31 cellular contexts compared by ENCODE assay signal in the genomic region with DNA sequence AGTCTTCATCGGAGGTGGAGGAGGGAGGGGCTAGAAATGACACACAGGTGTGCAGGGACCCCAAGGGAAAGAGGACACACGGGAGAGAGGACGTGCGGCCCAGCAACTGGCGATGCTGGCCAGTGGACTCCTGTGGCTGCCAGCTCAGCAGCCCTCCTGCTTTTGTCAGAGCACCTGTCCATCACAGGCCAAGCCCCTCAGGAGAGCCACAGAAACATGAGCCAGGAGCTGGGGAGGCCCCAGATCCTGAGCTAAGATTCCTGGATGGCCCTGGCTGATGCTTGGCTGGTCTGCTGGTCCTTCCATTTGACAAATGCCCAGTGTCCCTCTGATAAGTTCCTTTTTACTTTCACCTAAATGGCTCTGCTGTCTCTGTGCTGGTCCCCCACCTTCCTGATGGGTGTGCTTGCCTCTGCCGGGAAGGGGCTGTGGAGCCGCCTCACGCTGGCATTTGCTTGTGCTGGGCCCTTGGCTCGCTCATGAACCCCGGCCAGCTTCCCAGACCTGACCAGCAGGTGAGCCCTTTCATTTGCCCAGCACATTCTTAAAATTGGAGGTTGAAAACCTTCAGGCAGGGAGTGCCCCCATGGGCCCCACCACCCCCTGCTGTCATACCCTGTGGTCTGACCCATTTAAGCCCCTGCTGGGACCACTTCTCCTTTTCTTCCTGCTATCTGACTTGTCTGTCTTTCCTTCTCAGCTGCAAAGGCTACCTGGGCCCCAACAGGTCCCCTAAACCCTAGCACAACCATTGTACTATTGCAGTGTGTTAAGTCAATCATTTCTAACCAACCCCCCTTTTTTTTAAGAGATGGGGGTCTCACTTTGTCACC. TPM values are rescaled to one million over a fixed set of nuclear protein-coding genes. Genes with fewer than 3 reads are reported as not detected.
DNase-seq lines count a peak whose midpoint lies in the region; ATAC-seq, FAIRE-seq and TF ChIP-seq lines count a peak whose summit lies in the region.
"Had no signal": no experiment of that assay in that cellular context is flagged by ENCODE, and none has a peak within 500 bp of the region (broad histone marks: within the 10 kb centered on the region; RNA-seq: fewer than 3 reads in every experiment).

No MANE protein-coding gene starts in this region.

- under 1% methylated on average over 9 of the region's 10 CpGs for WGBS in K562 (ENCODE audit: insufficient coverage, low coverage, missing lambda C conversion rate)

- no peak for TF ChIP-seq POLR2A in GM12891 (IDR thresholded peaks at IDR 0.05; ENCODE audit: low read depth, low read length)
- no peak for TF ChIP-seq POLR2A in K562 (conservative IDR thresholded peaks at IDR 0.05)
- no peak for TF ChIP-seq POLR2A in H54 (IDR thresholded peaks at IDR 0.05; ENCODE audit: low read depth, low read length)

- H2AFZ ChIP-seq in K562 (ENCODE audit: low read depth, low read length) (no peak overlapping the region), neural progenitor cell (replicated peaks) (no peak overlapping the region)

- no peaks in the 10 kb centered on the region for H3K4me1 Mint-ChIP-seq in neural progenitor cell

- TF ChIP-seq EP300 in K562 (IDR thresholded peaks at IDR 0.05; ENCODE audit: low read length): no peak

- POLR2A ChIA-PET in K562 (lab: Yijun Ruan, JAX): interaction anchor here (0.7 kb wide), 1 partner anchor 297 kb away, joined by 3 read pairs; no protein-coding TSS in a partner anchor

- in situ Hi-C loops in K562 (cut with MboI): no loop called here

- H3K27me3 ChIP-seq in K562 (ENCODE audit: control insufficient read depth in 2 of 2, insufficient read depth in 2 of 2, low read length in 2 of 2) (peaks cover 17 to 45% of the 10 kb centered on the region in 2 experiments; a peak in 4 of 5 replicates), neural progenitor cell (no peaks in the 10 kb centered on the region)
- H3K27me3 ChIP-seq: adrenal gland, BLaER1, body of pancreas, testis had no signal

- no peaks in the 10 kb centered on the region for H3K4me1 ChIP-seq in K562 (replicated peaks in 1 of 2; ENCODE audit: control insufficient read depth in 2 of 2, insufficient read depth in 2 of 2, low read length in 2 of 2)
- peaks cover 9% of the 10 kb centered on the region for H3K4me1 ChIP-seq in neural progenitor cell
- H3K4me1 ChIP-seq: adrenal gland, body of pancreas, testis had no signal

- no peak overlapping the region for H3K9ac ChIP-seq in K562 (ENCODE audit: insufficient read depth in 1 of 2, low read depth in 2 of 2, low read length in 2 of 2)
- H3K9ac ChIP-seq in neural progenitor cell: no peak overlapping the region
- H3K9ac ChIP-seq: BLaER1 had no signal

- H3K4me3 Mint-ChIP-seq in neural progenitor cell: no peak overlapping the region
- H3K4me3 Mint-ChIP-seq: activated CD4-positive, alpha-beta T cell treated with anti-CD3 and anti-CD28 coated beads, Interleukin-2, amount 10 ng/mL, durations not matched to agents 24 days and 14 days; activated T-cell treated with anti-CD3 and anti-CD28 coated beads, Interleukin-2, amount 50 U/mL, for 24 hours; natural killer cell had no signal

- FAIRE-seq in GM12891 (lab: Jason Lieb, UNC) (no peak), K562 (lab: Jason Lieb, UNC) (no peak), H54 (lab: Jason Lieb, UNC) (no peak)
- FAIRE-seq: keratinocyte, urothelium cell line had no signal

- no peak for TF ChIP-seq CTCF in K562 (IDR thresholded peaks at IDR 0.05 in 2 of 3, conservative IDR thresholded peaks at IDR 0.05 in 1 of 3; ENCODE audit: insufficient read depth in 2 of 3, low read depth in 1 of 3, low read length in 3 of 3)
- no peak for TF ChIP-seq CTCF in neural progenitor cell (IDR thresholded peaks at IDR 0.05)

- H3K79me2 ChIP-seq in K562 (ENCODE audit: control insufficient read depth, insufficient read depth, low read length) (no peaks in the 10 kb centered on the region), neural progenitor cell (ENCODE audit: low read depth) (no peaks in the 10 kb centered on the region)

- H3K27ac Mint-ChIP-seq in neural progenitor cell: no peak overlapping the region
- H3K27ac Mint-ChIP-seq: activated CD4-positive, alpha-beta T cell treated with anti-CD3 and anti-CD28 coated beads, Interleukin-2, amount 10 ng/mL, durations not matched to agents 24 days and 14 days; activated T-cell treated with anti-CD3 and anti-CD28 coated beads, Interleukin-2, amount 50 U/mL, for 24 hours; natural killer cell had no signal

- no peaks in the 10 kb centered on the region for H4K20me1 ChIP-seq in K562 (replicated peaks; ENCODE audit: control insufficient read depth, insufficient read depth, low read length)
- H4K20me1 ChIP-seq in neural progenitor cell (ENCODE audit: low read depth): no peaks in the 10 kb centered on the region
- H4K20me1 ChIP-seq: BLaER1 had no signal

- no peaks in the 10 kb centered on the region for H3F3A ChIP-seq in neural progenitor cell (ENCODE audit: low read depth)

- no TSS peak for BruUV-seq in K562 (replicated peaks; lab: Mats Ljungman, UMichigan)

- H3K4me2 ChIP-seq in K562 (ENCODE audit: insufficient read depth, low read length) (no peak overlapping the region), neural progenitor cell (peak overlapping the region; percentile 18)
- H3K4me2 ChIP-seq: BLaER1 had no signal

- H3K36me3 Mint-ChIP-seq in neural progenitor cell: no peaks in the 10 kb centered on the region

- CTCF ChIA-PET in K562 (lab: Yijun Ruan, JAX; ENCODE audit: low intra/inter-chr PET ratio): interaction anchor here (0.7 kb wide), 1 partner anchor 9 kb away, joined by 3 read pairs; no protein-coding TSS in a partner anchor

- no peak overlapping the region for H3K4me3 ChIP-seq in K562
- no peak overlapping the region for H3K4me3 ChIP-seq in neural progenitor cell
- H3K4me3 ChIP-seq: adrenal gland, BLaER1, body of pancreas, testis had no signal

- no peak overlapping the region for H3K27ac ChIP-seq in K562 (ENCODE audit: extremely low read depth, low read depth, low read length)
- H3K27ac ChIP-seq in neural progenitor cell: no peak overlapping the region
- H3K27ac ChIP-seq: adrenal gland, BLaER1, body of pancreas, testis, VCaP had no signal

- no peaks in the 10 kb centered on the region for H3K9me1 ChIP-seq in K562 (ENCODE audit: control insufficient read depth, insufficient read depth, low read length)

- ATAC-seq in K562 (no peak), HG02588 (IDR thresholded peaks at IDR 0.05; ENCODE audit: unreplicated experiment) (no peak), GM21423 (IDR thresholded peaks at IDR 0.05; ENCODE audit: unreplicated experiment) (no peak)
- ATAC-seq: body of pancreas, natural killer cell, SK-N-SH treated with all-trans-retinoic acid at 6 μM for 48 hours had no signal

- no peak for TF ChIP-seq RAD21 in K562 (CRISPR knock-in tag; conservative IDR thresholded peaks at IDR 0.05 in 1 of 2, IDR thresholded peaks at IDR 0.05 in 1 of 2)

- no peaks in the 10 kb centered on the region for H3K27me3 Mint-ChIP-seq in neural progenitor cell (ENCODE audit: insufficient read depth, low read depth)

- H3K36me3 ChIP-seq in K562 (ENCODE audit: control insufficient read depth, insufficient read depth, low read length): no peaks in the 10 kb centered on the region
- no peaks in the 10 kb centered on the region for H3K36me3 ChIP-seq in neural progenitor cell
- H3K36me3 ChIP-seq: adrenal gland, BLaER1 had no signal

- DNase-seq in GM12891 (ENCODE audit: insufficient read length, low spot score) (no peak), Kasumi-1 (lab: John Stamatoyannopoulos, UW) (peak; percentile 34 to 39), K562 (ENCODE audit: extremely low read depth in 1 of 4, low spot score in 3 of 4) (no peak), neural progenitor cell (ENCODE audit: low spot score) (peak; percentile 26), H54 (ENCODE audit: insufficient read length, low spot score) (no peak)
- DNase-seq in stimulated activated naive CD4-positive, alpha-beta T cell treated with Interleukin-2 at 50 U/mL for 16 hours (lab: John Stamatoyannopoulos, UW): no peak
- DNase-seq: activated CD4-positive, alpha-beta T cell treated with anti-CD3 and anti-CD28 coated beads, Interleukin-2, amount 10 ng/mL, durations not matched to agents 24 days and 14 days; activated naive CD4-positive, alpha-beta T cell treated with Interleukin-2 at 50 U/mL for 16 hours; activated T-cell treated with anti-CD3 and anti-CD28 coated beads, Interleukin-2, amount 50 U/mL, for 24 hours; body of pancreas; COR-L47; DMS79; natural killer cell; NCI-H1417; NCI-H2081 treated with DMSO at 0.1 percent for 48 hours; NCI-H345; stimulated activated CD4-positive, alpha-beta T cell treated with anti-CD3 and anti-CD28 coated beads, Interleukin-12 subunit alpha, Interleukin-12 subunit beta, amount 100 ng/mL, for 4 hours; stimulated activated CD4-positive, alpha-beta T cell treated with anti-CD3 and anti-CD28 coated beads, Interleukin-4, amount 100 ng/mL, for 4 hours; stimulated activated naive CD4-positive, alpha-beta T cell; T-helper 2 cell; testis had no signal

- H3K9me3 ChIP-seq in K562 (replicated peaks; ENCODE audit: control insufficient read depth, insufficient read depth, low read depth, low read length): no peaks in the 10 kb centered on the region
- H3K9me3 ChIP-seq in neural progenitor cell (ENCODE audit: low read depth): no peaks in the 10 kb centered on the region
- H3K9me3 ChIP-seq: adrenal gland, BLaER1, body of pancreas, testis had no signal

- peaks cover 12% of the 10 kb centered on the region for H3K9me3 Mint-ChIP-seq in neural progenitor cell

- intact Hi-C loops in K562 (cut with micrococcal nuclease): no loop called here

TF ChIP-seq in GM12891, 5 proteins besides CTCF, POLR2A, EP300 and RAD21 (continues in another document):
- no peak for TF ChIP-seq POU2F2 (IDR thresholded peaks at IDR 0.05; ENCODE audit: low read depth, low read length)

RNA-seq across cellular contexts. Expression of gene CYP27C1, which starts 37.3 kb away (rescaled TPM):
- polyA plus RNA-seq in GM12891 (2012; ENCODE audit: low read depth, missing spikeins): not detected
- not detected in 2 replicates for total RNA-seq in K562 (2011; cell fraction: chromatin; rRNA removed; ENCODE audit: low replicate concordance)
- total RNA-seq in K562 (2011; cell fraction: nucleolus; rRNA removed): not detected in 2 replicates
- not detected in 2 replicates for total RNA-seq in K562 (2011; cell fraction: nucleoplasm; rRNA removed)
- not detected in 2 replicates for total RNA-seq in K562 (2014; rRNA removed)
- not detected in 2 replicates for total RNA-seq in K562 (2014; rRNA removed; fragmentation: Illumina TruSeq; extraction: Trizol)
- total RNA-seq in K562 (2015; rRNA removed; fragmentation: Illumina TruSeq; extraction: Trizol): not detected in 2 replicates
- not detected in 2 replicates for total RNA-seq in K562 (2021)
- not detected in 2 replicates for polyA plus RNA-seq in K562 (2011; rRNA removed)
- polyA plus RNA-seq in K562 (2011; cell fraction: cytosol; rRNA removed): not detected in 2 replicates
- not detected in 2 replicates for polyA plus RNA-seq in K562 (2011; cell fraction: nucleus; rRNA removed)
- not detected in 2 replicates for polyA plus RNA-seq in K562 (2012)
- polyA plus RNA-seq in K562 (2014; fragmentation: Illumina TruSeq; extraction: Trizol): not detected in 2 replicates
- polyA plus RNA-seq in K562 (2014; fragmentation: Nextera tagmentation; extraction: Ambion mirVana): not detected
- polyA plus RNA-seq in K562 (2014; rRNA removed): not detected in 2 replicates
- polyA minus RNA-seq in K562 (2011; rRNA and poly(A)+ RNA removed): not detected in 2 replicates
- not detected in 2 replicates for polyA minus RNA-seq in K562 (2011; cell fraction: cytosol; rRNA and poly(A)+ RNA removed)
- not detected in 2 replicates for polyA minus RNA-seq in K562 (2011; cell fraction: nucleus; rRNA and poly(A)+ RNA removed)
- total RNA-seq in neural progenitor cell (ENCODE audit: low replicate concordance): 3.0 and 3.8 TPM in 2 replicates
- total RNA-seq: activated CD4-positive, alpha-beta T cell treated with anti-CD3 and anti-CD28 coated beads, Interleukin-2, amount 10 ng/mL, durations not matched to agents 24 days and 14 days; mononuclear cell; natural killer cell had no signal
- polyA plus RNA-seq: AG04450 had no signal

Comparison
In these comparisons a context has a peak if more than half of its experiments do, and no peak if none do; other contexts are left out.
1. DNase-seq: peak in Kasumi-1 (2 of 2) and neural progenitor cell (single experiment); none in GM12891 (single experiment), K562 (0 of 4), stimulated activated naive CD4-positive, alpha-beta T cell treated with Interleukin-2 at 50 U/mL for 16 hours (single experiment) and H54 (single experiment).